ENCODE assay signal across 21 cellular contexts in genomic region chr15:79816565-79816964, GRCh38.
"Had no signal": no experiment of that assay in that cellular context is flagged by ENCODE, and none has a peak within 500 bp of the region (broad histone marks: within the 10 kb centered on the region; RNA-seq: fewer than 3 reads in every experiment).

No MANE protein-coding gene starts in this region.

- DNase-seq: activated CD4-positive, alpha-beta T cell treated with anti-CD3 and anti-CD28 coated beads for 48 hours; activated CD4-positive, alpha-beta T cell treated with anti-CD3 and anti-CD28 coated beads, Interleukin-2, amount 50 U/mL, for 4 hours; activated CD4-positive, CD25-positive, alpha-beta regulatory T cell treated with anti-CD3 and anti-CD28 coated beads, Interleukin-2, amount 50 U/mL, for 72 hours; activated CD8-positive, alpha-beta memory T cell treated with anti-CD3 and anti-CD28 coated beads, Interleukin-2, amount 50 U/mL, for 48 hours; activated CD8-positive, alpha-beta T cell treated with anti-CD3 and anti-CD28 coated beads, Interleukin-2, amount 10 ng/mL, durations not matched to agents 7 days and 5 days; activated effector memory CD4-positive, alpha-beta T cell treated with Interleukin-2 at 50 U/mL for 16 hours; activated naive CD4-positive, alpha-beta T cell; activated T-cell treated with anti-CD3 and anti-CD28 coated beads, Interleukin-2, amount 50 U/mL, for 1 hour; body of pancreas; central memory CD4-positive, alpha-beta T cell; NCI-H1105; NCI-H1436; NCI-H1694 treated with DMSO at 0.1 percent for 48 hours; NCI-H2081; NCI-H510A treated with DMSO at 0.1 percent for 48 hours; NCI-H69; NK-92 treated with Interleukin-12 subunit alpha and Interleukin-12 subunit beta, amount 100 ng/mL, for 24 hours; RPMI8226 had no signal

- ATAC-seq: activated CD8-positive, alpha-beta T cell treated with anti-CD3 and anti-CD28 coated beads, Interleukin-2, amount 10 ng/mL, durations not matched to agents 7 days and 5 days; body of pancreas; Panc1; Right ventricle myocardium inferior had no signal

- FAIRE-seq: bronchial epithelial cell had no signal
